In genomic region chr18:23890589-23890988, GRCh38 we compare ENCODE assay signal across 1 cellular context.
TF ChIP-seq lines count a peak whose summit lies in the region.

No MANE protein-coding gene starts in this region.

TF ChIP-seq in IMR-90, 13 proteins besides CTCF, POLR2A, EP300 and RAD21 (continued from another document):
- TF ChIP-seq USF2 (IDR thresholded peaks at IDR 0.05; ENCODE audit: low read depth, low read length) = no peak
